ENCODE assay signal across 17 cellular contexts in genomic region chr9:19619221-19619620, GRCh38.
DNase-seq lines count a peak whose midpoint lies in the region; TF ChIP-seq lines count a peak whose summit lies in the region.
"Had no signal": no experiment of that assay in that cellular context is flagged by ENCODE, and none has a peak within 500 bp of the region (broad histone marks: within the 10 kb centered on the region; RNA-seq: fewer than 3 reads in every experiment).

No MANE protein-coding gene starts in this region.

- intact Hi-C loops in head of caudate nucleus (cut with DNase I) (no loop called here), CD14-positive monocyte (cut with micrococcal nuclease) (no loop called here)

- peaks cover 3% of the 10 kb centered on the region for H3K4me1 Mint-ChIP-seq in CD14-positive monocyte

- peak overlapping the region; percentile 78 for H3K27ac ChIP-seq in VCaP

- H3K36me3 Mint-ChIP-seq in CD14-positive monocyte = no peaks in the 10 kb centered on the region

- H3K4me3 Mint-ChIP-seq in CD14-positive monocyte = peak overlapping the region in 1 of 2 donors; percentile 27
- H3K4me3 Mint-ChIP-seq: CD4-positive, alpha-beta T cell had no signal

- no peak overlapping the region for H3K27ac Mint-ChIP-seq in CD14-positive monocyte
- H3K27ac Mint-ChIP-seq: CD4-positive, alpha-beta T cell had no signal

- TF ChIP-seq CTCF in VCaP (conservative IDR thresholded peaks at IDR 0.05) (no peak), CD14-positive monocyte (IDR thresholded peaks at IDR 0.05) (no peak)

- peaks cover 0 to 9% (median 0%) of the 10 kb centered on the region in 7 donors for H3K9me3 Mint-ChIP-seq in CD14-positive monocyte
- H3K9me3 Mint-ChIP-seq: CD4-positive, alpha-beta T cell had no signal

- peaks cover 5 to 6% (median 6%) of the 10 kb centered on the region in 3 donors for H3K27me3 Mint-ChIP-seq in CD14-positive monocyte (ENCODE audit: low read depth in 3 of 3)

- DNase-seq in Ammon's horn (ENCODE audit: low spot score) (peak; percentile 75), head of caudate nucleus (peak in 26 of 42 donors; percentile 28 to 78 (median 52)), putamen (ENCODE audit: low spot score) (peak; percentile 74), ureter (ENCODE audit: low spot score) (no peak), DMS114 treated with DMSO at 0.1 percent for 48 hours (lab: John Stamatoyannopoulos, UW; ENCODE audit: unreplicated experiment) (no peak), CD14-positive monocyte (ENCODE audit: low spot score) (no peak)
- DNase-seq: CD4-positive, alpha-beta T cell; DMS79 treated with DMSO at 0.1 percent for 48 hours; Kasumi-1; NCI-H1436; NCI-H187 treated with DMSO at 0.1 percent for 48 hours; NCI-H510A; NCI-H82; OCI-M1; Right ventricle myocardium superior; SW 1271 had no signal

Comparison
In these comparisons a context has a peak if more than half of its experiments do, and no peak if none do; other contexts are left out.
1. DNase-seq: peak in Ammon's horn (single experiment), head of caudate nucleus (26 of 42) and putamen (single experiment); none in ureter (single experiment), DMS114 treated with DMSO at 0.1 percent for 48 hours (single experiment) and CD14-positive monocyte (single experiment).